ENCODE assay signal across 8 cellular contexts in the genomic region with DNA sequence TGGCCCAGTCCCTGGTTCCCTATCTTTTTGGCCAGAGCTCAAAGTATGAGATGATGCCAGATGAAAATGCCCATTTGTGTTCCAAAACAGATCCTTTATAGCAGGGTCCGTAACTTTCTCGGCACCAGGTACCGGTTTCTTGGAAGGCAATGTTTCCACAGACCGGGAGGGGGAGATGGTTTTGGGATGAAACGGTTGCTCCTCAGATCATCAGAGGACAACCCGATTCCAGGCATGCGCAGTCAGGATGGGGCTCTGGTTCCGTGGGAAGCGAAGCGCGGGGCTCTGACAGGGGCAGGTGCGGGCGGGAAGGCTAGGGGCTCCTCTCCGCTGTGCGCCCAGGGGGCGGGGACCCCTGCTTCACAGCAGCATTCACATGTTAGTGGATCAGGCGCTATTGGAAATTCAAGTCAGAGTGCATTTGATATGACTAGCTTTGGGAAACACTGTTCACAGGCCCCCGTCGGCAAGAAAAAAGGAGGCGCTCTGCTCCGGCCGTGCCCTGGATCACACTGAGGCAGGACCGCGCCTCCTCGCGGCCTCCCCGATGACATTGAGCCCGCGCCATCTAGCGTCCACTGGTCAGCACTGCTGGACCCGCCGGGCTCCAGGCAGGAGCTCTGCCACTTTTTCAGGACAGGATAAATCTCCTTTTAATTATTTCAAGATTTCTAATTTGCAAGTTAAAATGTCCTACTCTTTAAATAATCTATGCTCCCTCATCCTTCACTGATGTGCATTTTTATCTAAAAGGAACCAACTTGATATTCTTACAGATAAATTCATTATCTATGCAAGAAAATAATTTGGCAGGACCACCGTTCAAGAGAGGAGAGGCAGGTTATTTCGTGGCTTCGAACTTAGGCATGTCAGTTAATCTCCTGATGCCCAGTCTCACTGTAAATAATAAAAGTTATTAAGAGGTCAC.
DNase-seq lines count a peak whose midpoint lies in the region; ATAC-seq and TF ChIP-seq lines count a peak whose summit lies in the region.

No MANE protein-coding gene starts in this region.

- H3K4me3 ChIP-seq in AG10803 (ENCODE audit: low read length) (peak overlapping the region; percentile 43), choroid plexus epithelial cell (ENCODE audit: low read depth, low read length) (peak overlapping the region; percentile 54), kidney epithelial cell (ENCODE audit: low read depth, low read length) (peak overlapping the region; percentile 31)

- POLR2A ChIA-PET in activated CD4-positive, alpha-beta T cell treated with anti-CD3 and anti-CD28 coated beads for 36 hours (lab: Charles Lee) = no interaction called here

- H3K9me3 Mint-ChIP-seq in activated CD4-positive, alpha-beta T cell treated with anti-CD3 and anti-CD28 coated beads for 36 hours (ENCODE audit: low read depth) = no peaks in the 10 kb centered on the region

- H3K4me1 Mint-ChIP-seq in activated CD4-positive, alpha-beta T cell treated with anti-CD3 and anti-CD28 coated beads for 36 hours = no peaks in the 10 kb centered on the region

- CTCF ChIA-PET in activated CD4-positive, alpha-beta T cell treated with anti-CD3 and anti-CD28 coated beads for 36 hours (lab: Charles Lee) = interaction anchor here (0.5 to 7.8 kb wide), 25 partner anchors 9 to 1074 kb away, joined by 3 to 106 read pairs (median 5); no protein-coding TSS in a partner anchor

- no peaks in the 10 kb centered on the region for H3K27me3 ChIP-seq in kidney epithelial cell (ENCODE audit: control insufficient read depth, insufficient read depth, low read length)

- no peaks in the 10 kb centered on the region for H3K36me3 ChIP-seq in kidney epithelial cell (ENCODE audit: control insufficient read depth, insufficient read depth, low read length)

- peak; percentile 88 for ATAC-seq in GM19463 (IDR thresholded peaks at IDR 0.05; ENCODE audit: unreplicated experiment)
- ATAC-seq in activated CD4-positive, alpha-beta T cell treated with anti-CD3 and anti-CD28 coated beads for 36 hours = peak; percentile 94

- peaks cover 2% of the 10 kb centered on the region for H3K36me3 Mint-ChIP-seq in activated CD4-positive, alpha-beta T cell treated with anti-CD3 and anti-CD28 coated beads for 36 hours (ENCODE audit: low read depth)

- no peak overlapping the region for H3K4me3 Mint-ChIP-seq in activated CD4-positive, alpha-beta T cell treated with anti-CD3 and anti-CD28 coated beads for 36 hours

- H3K27me3 Mint-ChIP-seq in activated CD4-positive, alpha-beta T cell treated with anti-CD3 and anti-CD28 coated beads for 36 hours = no peaks in the 10 kb centered on the region

- TF ChIP-seq CTCF in AG10803 (conservative IDR thresholded peaks at IDR 0.05; ENCODE audit: low read length) (peak; percentile 95), choroid plexus epithelial cell (conservative IDR thresholded peaks at IDR 0.05; ENCODE audit: low read depth, low read length) (peak; percentile 98), kidney epithelial cell (IDR thresholded peaks at IDR 0.05; ENCODE audit: insufficient read depth, low read length, poor library complexity, severe bottlenecking) (peak; percentile 100)

- H3K27ac Mint-ChIP-seq in activated CD4-positive, alpha-beta T cell treated with anti-CD3 and anti-CD28 coated beads for 36 hours = no peak overlapping the region

- intact Hi-C loops in activated CD4-positive, alpha-beta T cell treated with anti-CD3 and anti-CD28 coated beads for 36 hours (cut with DNase I, micrococcal nuclease) = loop anchor here (1.0 kb wide), 3 partner anchors 344 to 458 kb away; no protein-coding TSS in a partner anchor

- DNase-seq in AG10803 (ENCODE audit: low read depth) (peak; percentile 74), NCI-H128 (lab: John Stamatoyannopoulos, UW; ENCODE audit: unreplicated experiment) (peak; percentile 73), choroid plexus epithelial cell (ENCODE audit: low read depth) (peak; percentile 85), kidney epithelial cell (ENCODE audit: low read depth) (no peak), NCI-H1436 (lab: John Stamatoyannopoulos, UW) (no peak)
- DNase-seq in activated CD4-positive, alpha-beta T cell treated with anti-CD3 and anti-CD28 coated beads for 36 hours = peak; percentile 88
- peak; percentile 81 for DNase-seq in stimulated activated CD4-positive, alpha-beta T cell treated with anti-CD3 and anti-CD28 coated beads, Interleukin-15, amount 100 ng/mL, for 24 hours

Comparison
In these comparisons a context has a peak if more than half of its experiments do, and no peak if none do; other contexts are left out.
1. DNase-seq: peak in AG10803 (single experiment), NCI-H128 (single experiment), activated CD4-positive, alpha-beta T cell treated with anti-CD3 and anti-CD28 coated beads for 36 hours (single experiment), choroid plexus epithelial cell (single experiment) and stimulated activated CD4-positive, alpha-beta T cell treated with anti-CD3 and anti-CD28 coated beads, Interleukin-15, amount 100 ng/mL, for 24 hours (single experiment); none in kidney epithelial cell (single experiment) and NCI-H1436 (single experiment).
2. Peak in every context shown above with its lines, with median percentiles within 50 percentile points of each other: H3K4me3 ChIP-seq and CTCF ChIP-seq.